Comparison of ENCODE assay signal across 20 cellular contexts in genomic region chr10:36351159-36351558, GRCh38.
DNase-seq lines count a peak whose midpoint lies in the region; ATAC-seq and TF ChIP-seq lines count a peak whose summit lies in the region.
"Had no signal": no experiment of that assay in that cellular context is flagged by ENCODE, and none has a peak within 500 bp of the region (broad histone marks: within the 10 kb centered on the region; RNA-seq: fewer than 3 reads in every experiment).

No MANE protein-coding gene starts in this region.

- H3K4me3 ChIP-seq in left ventricle myocardium inferior (no peak overlapping the region), fibroblast of the aortic adventitia (ENCODE audit: low read depth, low read length) (no peak overlapping the region), sigmoid colon (no peak overlapping the region)
- H3K4me3 ChIP-seq: SJCRH30 had no signal

- intact Hi-C loops in Right ventricle myocardium superior (cut with DNase I) = no loop called here
- intact Hi-C loops in left ventricle myocardium inferior (cut with micrococcal nuclease) = no loop called here
- intact Hi-C loops in sigmoid colon (cut with DNase I) = no loop called here

- peak; percentile 89 for ATAC-seq in Right ventricle myocardium superior (ENCODE audit: poor library complexity)
- no peak for ATAC-seq in HG03108 (IDR thresholded peaks at IDR 0.05; ENCODE audit: unreplicated experiment)
- ATAC-seq: HCT116 had no signal

- H3K9me3 ChIP-seq in left ventricle myocardium inferior (replicated peaks) = no peaks in the 10 kb centered on the region
- peaks cover 0 to 3% (median 0%) of the 10 kb centered on the region in 4 donors for H3K9me3 ChIP-seq in sigmoid colon
- H3K9me3 ChIP-seq: SJCRH30 had no signal

- TF ChIP-seq CTCF in left ventricle myocardium inferior (IDR thresholded peaks at IDR 0.05; ENCODE audit: borderline replicate concordance) (no peak), fibroblast of the aortic adventitia (IDR thresholded peaks at IDR 0.05; ENCODE audit: insufficient read depth, low read length) (no peak), sigmoid colon (IDR thresholded peaks at IDR 0.05) (no peak), GM10266 (IDR thresholded peaks at IDR 0.05; ENCODE audit: control insufficient read depth, insufficient read depth, low read depth, missing control alignments) (no peak)

- no peaks in the 10 kb centered on the region for H3K4me1 ChIP-seq in left ventricle myocardium inferior
- H3K4me1 ChIP-seq in sigmoid colon = peaks cover 0 to 26% (median 5%) of the 10 kb centered on the region in 4 donors

- no peak for TF ChIP-seq EP300 in sigmoid colon (IDR thresholded peaks at IDR 0.05)

- no peak for TF ChIP-seq POLR2A in sigmoid colon (IDR thresholded peaks at IDR 0.05)

- H3K27me3 ChIP-seq in left ventricle myocardium inferior (ENCODE audit: low read depth) = no peaks in the 10 kb centered on the region
- no peaks in the 10 kb centered on the region for H3K27me3 ChIP-seq in sigmoid colon
- H3K27me3 ChIP-seq: SJCRH30 had no signal

- 84 to 89% methylated on average over 2 of the region's 2 CpGs for WGBS in sigmoid colon, 2 donors

- no peaks in the 10 kb centered on the region for H3K36me3 ChIP-seq in left ventricle myocardium inferior
- H3K36me3 ChIP-seq in sigmoid colon = no peaks in the 10 kb centered on the region
- H3K36me3 ChIP-seq: SJCRH30 had no signal

- DNase-seq in Right ventricle myocardium superior (no peak), left ventricle myocardium inferior (no peak), dedifferentiated amniotic fluid mesenchymal stem cell (ENCODE audit: extremely low spot score) (peak; percentile 51), fibroblast of the aortic adventitia (ENCODE audit: low read depth) (peak; percentile 78), sigmoid colon (peak; percentile 79), GM10266 (ENCODE audit: extremely low spot score) (no peak), NCI-H128 (lab: John Stamatoyannopoulos, UW; ENCODE audit: unreplicated experiment) (no peak)
- DNase-seq: 8988T; DMS53; EL; GF-D8; IMR-90; NCI-H1417 treated with DMSO at 0.1 percent for 48 hours; NCI-H187; NK-92 treated with Interleukin-12 subunit alpha and Interleukin-12 subunit beta, amount 100 ng/mL, for 24 hours; SJCRH30 had no signal

- H3K27ac ChIP-seq in left ventricle myocardium inferior (replicated peaks) (no peak overlapping the region), sigmoid colon (no peak overlapping the region)
- H3K27ac ChIP-seq: C4-2B, KMS-11, SJCRH30 had no signal

Comparison
In these comparisons a context has a peak if more than half of its experiments do, and no peak if none do; other contexts are left out.
1. DNase-seq: peak in dedifferentiated amniotic fluid mesenchymal stem cell (single experiment), fibroblast of the aortic adventitia (single experiment) and sigmoid colon (single experiment); none in Right ventricle myocardium superior (single experiment), left ventricle myocardium inferior (single experiment), GM10266 (single experiment) and NCI-H128 (single experiment).